10 cellular contexts compared by ENCODE assay signal in genomic region chr1:187985897-187986654, GRCh38.
A peak's percentile ranks its signal among the peaks of the same experiment; 100 is the strongest.
DNase-seq lines count a peak whose midpoint lies in the region; ATAC-seq, FAIRE-seq and TF ChIP-seq lines count a peak whose summit lies in the region.
"Had no signal": no experiment of that assay in that cellular context is flagged by ENCODE, and none has a peak within 500 bp of the region (broad histone marks: within the 10 kb centered on the region; RNA-seq: fewer than 3 reads in every experiment).

No MANE protein-coding gene starts in this region.

- H3K27ac Mint-ChIP-seq in effector memory CD8-positive, alpha-beta T cell: no peak overlapping the region
- H3K27ac Mint-ChIP-seq: activated naive CD8-positive, alpha-beta T cell treated with anti-CD3 and anti-CD28 coated beads, Interleukin-2, amount 50 U/mL, for 24 hours had no signal

- peak; percentile 48 for DNase-seq in endothelial cell of umbilical vein (ENCODE audit: low read depth, low spot score)
- DNase-seq in vagina (ENCODE audit: extremely low spot score in 2 of 2): no peak
- DNase-seq in activated CD4-positive, alpha-beta T cell treated with anti-CD3 and anti-CD28 coated beads for 1 hour: no peak
- DNase-seq in RCC 7860 (ENCODE audit: low spot score): no peak
- no peak for DNase-seq in effector memory CD8-positive, alpha-beta T cell
- DNase-seq: activated naive CD8-positive, alpha-beta T cell treated with anti-CD3 and anti-CD28 coated beads, Interleukin-2, amount 50 U/mL, for 24 hours; BE2C had no signal

- POLR2A ChIA-PET in endothelial cell of umbilical vein (lab: Charles Lee): no interaction called here

- H3K36me3 ChIP-seq in endothelial cell of umbilical vein (ENCODE audit: control insufficient read depth in 2 of 2, extremely low read depth in 1 of 2, insufficient read depth in 2 of 2, low read length in 2 of 2) (no peaks in the 10 kb centered on the region), vagina (no peaks in the 10 kb centered on the region)
- H3K36me3 ChIP-seq: BE2C had no signal

- H2AFZ ChIP-seq in endothelial cell of umbilical vein (ENCODE audit: low read depth, low read length): peak overlapping the region; percentile 89

- peaks cover 2 to 17% of the 10 kb centered on the region in 2 donors for H3K9me3 Mint-ChIP-seq in effector memory CD8-positive, alpha-beta T cell

- no TSS peak for BruUV-seq in endothelial cell of umbilical vein (replicated peaks; lab: Mats Ljungman, UMichigan)

- TF ChIP-seq CTCF in endothelial cell of umbilical vein (IDR thresholded peaks at IDR 0.05; ENCODE audit: extremely low read depth in 1 of 2, insufficient read depth in 1 of 2, low read depth in 1 of 2, low read length in 2 of 2) (no peak), vagina (IDR thresholded peaks at IDR 0.05) (no peak)

- H3K27me3 ChIP-seq in endothelial cell of umbilical vein (ENCODE audit: control insufficient read depth in 2 of 2, insufficient read depth in 2 of 2, low read length in 2 of 2): no peaks in the 10 kb centered on the region
- H3K27me3 ChIP-seq in vagina: no peaks in the 10 kb centered on the region
- H3K27me3 ChIP-seq: BE2C had no signal

- H3K9ac ChIP-seq in endothelial cell of umbilical vein (replicated peaks; ENCODE audit: extremely low read depth, insufficient read depth, low read length): no peak overlapping the region

- H3K4me3 ChIP-seq in endothelial cell of umbilical vein (replicated peaks in 1 of 3; ENCODE audit: insufficient read depth in 1 of 3, low read depth in 1 of 3, low read length in 3 of 3) (no peak overlapping the region), vagina (no peak overlapping the region)

- no peaks in the 10 kb centered on the region for H3K4me1 ChIP-seq in endothelial cell of umbilical vein (ENCODE audit: control insufficient read depth, extremely low read depth, insufficient read depth, low read length)
- H3K4me1 ChIP-seq in vagina: no peaks in the 10 kb centered on the region

- dilution Hi-C loops in endothelial cell of umbilical vein (cut with MboI; ENCODE audit: extremely low pct_ligation_motif_present, low sequenced_read_pairs): no loop called here

- TF ChIP-seq POLR2A in GM18505 (IDR thresholded peaks at IDR 0.05; ENCODE audit: borderline replicate concordance, extremely low read depth, insufficient read depth, insufficient read length) (no peak), endothelial cell of umbilical vein (IDR thresholded peaks at IDR 0.05; ENCODE audit: low read depth, low read length) (no peak), vagina (IDR thresholded peaks at IDR 0.05) (no peak)

- no peak overlapping the region for H3K4me2 ChIP-seq in endothelial cell of umbilical vein (ENCODE audit: insufficient read depth, low read length)

- FAIRE-seq in endothelial cell of umbilical vein (lab: Jason Lieb, UNC) (no peak), RCC 7860 (lab: Jason Lieb, UNC) (no peak)

- no peaks in the 10 kb centered on the region for H3K36me3 Mint-ChIP-seq in effector memory CD8-positive, alpha-beta T cell (ENCODE audit: insufficient read depth)

- H3K9me3 ChIP-seq in endothelial cell of umbilical vein (replicated peaks; ENCODE audit: control insufficient read depth, insufficient read depth, low read length) (no peaks in the 10 kb centered on the region), vagina (no peaks in the 10 kb centered on the region)
- H3K9me3 ChIP-seq: BE2C had no signal

- H4K20me1 ChIP-seq in endothelial cell of umbilical vein (replicated peaks; ENCODE audit: control insufficient read depth, extremely low read depth, insufficient read depth, low read length): no peaks in the 10 kb centered on the region

- no peaks in the 10 kb centered on the region for H3K27me3 Mint-ChIP-seq in effector memory CD8-positive, alpha-beta T cell
- H3K27me3 Mint-ChIP-seq: activated naive CD8-positive, alpha-beta T cell treated with anti-CD3 and anti-CD28 coated beads, Interleukin-2, amount 50 U/mL, for 24 hours had no signal

- H3K27ac ChIP-seq in endothelial cell of umbilical vein (ENCODE audit: insufficient read depth, low read depth, low read length) (no peak overlapping the region), vagina (no peak overlapping the region)

- intact Hi-C loops in endothelial cell of umbilical vein (cut with micrococcal nuclease) (no loop called here), vagina (cut with DNase I) (no loop called here)

- CTCF ChIA-PET in endothelial cell of umbilical vein (lab: Charles Lee): interaction anchor here (1.3 kb wide), 1 partner anchor 20 kb away, joined by 3 read pairs; no protein-coding TSS in a partner anchor

- ATAC-seq in GM18505 (IDR thresholded peaks at IDR 0.05; ENCODE audit: unreplicated experiment): peak; percentile 76
- ATAC-seq in GM21390 (IDR thresholded peaks at IDR 0.05; ENCODE audit: unreplicated experiment): peak; percentile 75
- ATAC-seq in HG03066 (IDR thresholded peaks at IDR 0.05; ENCODE audit: low read depth, unreplicated experiment): peak; percentile 77
- no peak for ATAC-seq in effector memory CD8-positive, alpha-beta T cell (replicated peaks)
- ATAC-seq: activated naive CD8-positive, alpha-beta T cell treated with anti-CD3 and anti-CD28 coated beads, Interleukin-2, amount 50 U/mL, for 24 hours had no signal

- no peaks in the 10 kb centered on the region for H3K79me2 ChIP-seq in endothelial cell of umbilical vein (ENCODE audit: control insufficient read depth, insufficient read depth, low read length)

- no peaks in the 10 kb centered on the region for H3K4me1 Mint-ChIP-seq in effector memory CD8-positive, alpha-beta T cell (ENCODE audit: low read depth in 2 of 2)
- H3K4me1 Mint-ChIP-seq: activated naive CD8-positive, alpha-beta T cell treated with anti-CD3 and anti-CD28 coated beads, Interleukin-2, amount 50 U/mL, for 24 hours had no signal

- no peaks in the 10 kb centered on the region for H3K9me1 ChIP-seq in endothelial cell of umbilical vein (replicated peaks; ENCODE audit: control insufficient read depth, extremely low read depth, insufficient read depth, low read length)

- no peak overlapping the region for H3K4me3 Mint-ChIP-seq in effector memory CD8-positive, alpha-beta T cell
- H3K4me3 Mint-ChIP-seq: activated naive CD8-positive, alpha-beta T cell treated with anti-CD3 and anti-CD28 coated beads, Interleukin-2, amount 50 U/mL, for 24 hours had no signal

TF ChIP-seq in endothelial cell of umbilical vein, 7 proteins besides CTCF, POLR2A, EP300 and RAD21:
- TF ChIP-seq, protein P1, sequence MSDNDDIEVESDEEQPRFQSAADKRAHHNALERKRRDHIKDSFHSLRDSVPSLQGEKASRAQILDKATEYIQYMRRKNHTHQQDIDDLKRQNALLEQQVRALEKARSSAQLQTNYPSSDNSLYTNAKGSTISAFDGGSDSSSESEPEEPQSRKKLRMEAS (IDR thresholded peaks at IDR 0.05; ENCODE audit: insufficient read depth, insufficient read length): no peak
- TF ChIP-seq EZH2 (IDR thresholded peaks at IDR 0.05; ENCODE audit: borderline replicate concordance, low read depth, low read length, severe bottlenecking) (no peak), FOS (IDR thresholded peaks at IDR 0.05; ENCODE audit: borderline replicate concordance, insufficient read depth, low read length) (no peak), MYC (IDR thresholded peaks at IDR 0.05; ENCODE audit: low read depth, low read length) (no peak), POLR2AphosphoS5 (IDR thresholded peaks at IDR 0.05; ENCODE audit: insufficient read depth, low read depth, low read length) (no peak), GATA2 (IDR thresholded peaks at IDR 0.05; ENCODE audit: insufficient read depth, insufficient read length, low read depth, low read length) (no peak), JUN (IDR thresholded peaks at IDR 0.05; ENCODE audit: borderline replicate concordance, insufficient read depth, insufficient read length, low read depth) (no peak)
TF ChIP-seq in endothelial cell of umbilical vein: peak in this region for 0.
